Comparison of ENCODE assay signal across 1 cellular context in genomic region chr9:121284733-121285451, GRCh38.
A peak's percentile ranks its signal among the peaks of the same experiment; 100 is the strongest.
TF ChIP-seq lines count a peak whose summit lies in the region.

No MANE protein-coding gene starts in this region.

TF ChIP-seq in K562, 482 proteins besides CTCF, POLR2A, EP300 and RAD21 (continued from another document):
- TF ChIP-seq HES1 (IDR thresholded peaks at IDR 0.05; ENCODE audit: low read depth), result no peak
- TF ChIP-seq, protein P1, sequence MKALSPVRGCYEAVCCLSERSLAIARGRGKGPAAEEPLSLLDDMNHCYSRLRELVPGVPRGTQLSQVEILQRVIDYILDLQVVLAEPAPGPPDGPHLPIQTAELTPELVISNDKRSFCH (CRISPR knock-in tag; IDR thresholded peaks at IDR 0.05), result no peak
- TF ChIP-seq, protein P1 (tag; IDR thresholded peaks at IDR 0.05), result no peak
- TF ChIP-seq ELF1 (tag; IDR thresholded peaks at IDR 0.05), result no peak
- TF ChIP-seq CBX3 (IDR thresholded peaks at IDR 0.05; ENCODE audit: borderline replicate concordance in 1 of 2, low read length in 2 of 2), result peak in 1 of 2 experiments; percentile 29; a peak in 1 of 3 replicates
- no peak for TF ChIP-seq CHD2 (IDR thresholded peaks at IDR 0.05; ENCODE audit: low read depth, low read length)
- TF ChIP-seq XRCC3 (IDR thresholded peaks at IDR 0.05), result no peak
- TF ChIP-seq BRF1 (IDR thresholded peaks at IDR 0.05; ENCODE audit: borderline replicate concordance, extremely low read depth, insufficient read length), result no peak
- no peak for TF ChIP-seq NFYB (IDR thresholded peaks at IDR 0.05; ENCODE audit: extremely low read depth, insufficient read length)
- peak in 1 of 2 experiments; percentile 49; a peak in 1 of 4 replicates for TF ChIP-seq RCOR1 (IDR thresholded peaks at IDR 0.05; ENCODE audit: borderline replicate concordance in 1 of 2, low read depth in 2 of 2, low read length in 2 of 2)
- no peak for TF ChIP-seq KAT7 (CRISPR knock-in tag; IDR thresholded peaks at IDR 0.05; ENCODE audit: borderline replicate concordance)
- TF ChIP-seq OTX1 (CRISPR knock-in tag; IDR thresholded peaks at IDR 0.05), result no peak
- no peak for TF ChIP-seq SUPT5H (IDR thresholded peaks at IDR 0.05)
- no peak for TF ChIP-seq NEUROD1 (IDR thresholded peaks at IDR 0.05; ENCODE audit: borderline replicate concordance, low read depth, low read length, partially characterized antibody)
- TF ChIP-seq ZBTB33 (CRISPR knock-in tag; IDR thresholded peaks at IDR 0.05), result no peak
- TF ChIP-seq SRF (CRISPR knock-in tag; IDR thresholded peaks at IDR 0.05), result no peak
- no peak for TF ChIP-seq JUNB (CRISPR knock-in tag; conservative IDR thresholded peaks at IDR 0.05)
- no peak for TF ChIP-seq CREM (IDR thresholded peaks at IDR 0.05; ENCODE audit: low read depth)
- TF ChIP-seq, protein P2, sequence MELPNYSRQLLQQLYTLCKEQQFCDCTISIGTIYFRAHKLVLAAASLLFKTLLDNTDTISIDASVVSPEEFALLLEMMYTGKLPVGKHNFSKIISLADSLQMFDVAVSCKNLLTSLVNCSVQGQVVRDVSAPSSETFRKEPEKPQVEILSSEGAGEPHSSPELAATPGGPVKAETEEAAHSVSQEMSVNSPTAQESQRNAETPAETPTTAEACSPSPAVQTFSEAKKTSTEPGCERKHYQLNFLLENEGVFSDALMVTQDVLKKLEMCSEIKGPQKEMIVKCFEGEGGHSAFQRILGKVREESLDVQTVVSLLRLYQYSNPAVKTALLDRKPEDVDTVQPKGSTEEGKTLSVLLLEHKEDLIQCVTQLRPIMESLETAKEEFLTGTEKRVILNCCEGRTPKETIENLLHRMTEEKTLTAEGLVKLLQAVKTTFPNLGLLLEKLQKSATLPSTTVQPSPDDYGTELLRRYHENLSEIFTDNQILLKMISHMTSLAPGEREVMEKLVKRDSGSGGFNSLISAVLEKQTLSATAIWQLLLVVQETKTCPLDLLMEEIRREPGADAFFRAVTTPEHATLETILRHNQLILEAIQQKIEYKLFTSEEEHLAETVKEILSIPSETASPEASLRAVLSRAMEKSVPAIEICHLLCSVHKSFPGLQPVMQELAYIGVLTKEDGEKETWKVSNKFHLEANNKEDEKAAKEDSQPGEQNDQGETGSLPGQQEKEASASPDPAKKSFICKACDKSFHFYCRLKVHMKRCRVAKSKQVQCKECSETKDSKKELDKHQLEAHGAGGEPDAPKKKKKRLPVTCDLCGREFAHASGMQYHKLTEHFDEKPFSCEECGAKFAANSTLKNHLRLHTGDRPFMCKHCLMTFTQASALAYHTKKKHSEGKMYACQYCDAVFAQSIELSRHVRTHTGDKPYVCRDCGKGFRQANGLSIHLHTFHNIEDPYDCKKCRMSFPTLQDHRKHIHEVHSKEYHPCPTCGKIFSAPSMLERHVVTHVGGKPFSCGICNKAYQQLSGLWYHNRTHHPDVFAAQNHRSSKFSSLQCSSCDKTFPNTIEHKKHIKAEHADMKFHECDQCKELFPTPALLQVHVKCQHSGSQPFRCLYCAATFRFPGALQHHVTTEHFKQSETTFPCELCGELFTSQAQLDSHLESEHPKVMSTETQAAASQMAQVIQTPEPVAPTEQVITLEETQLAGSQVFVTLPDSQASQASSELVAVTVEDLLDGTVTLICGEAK (IDR thresholded peaks at IDR 0.05), result no peak
- TF ChIP-seq, protein P2 (CRISPR knock-in tag; IDR thresholded peaks at IDR 0.05), result no peak
- TF ChIP-seq FOXJ2 (tag; IDR thresholded peaks at IDR 0.05), result no peak
- TF ChIP-seq ZNF395 (CRISPR knock-in tag; IDR thresholded peaks at IDR 0.05), result no peak
- TF ChIP-seq TCF3 (CRISPR knock-in tag; IDR thresholded peaks at IDR 0.05), result no peak
- no peak for TF ChIP-seq HBP1 (CRISPR knock-in tag; IDR thresholded peaks at IDR 0.05)
- peak; percentile 51 for TF ChIP-seq PHF20 (IDR thresholded peaks at IDR 0.05; ENCODE audit: partially characterized antibody)
- TF ChIP-seq HNRNPL (IDR thresholded peaks at IDR 0.05; ENCODE audit: low read depth, low read length), result no peak
